8 cellular contexts compared by ENCODE assay signal in genomic region chr7:149741629-149742028, GRCh38. TPM values are rescaled to one million over a fixed set of nuclear protein-coding genes. Genes with fewer than 3 reads are reported as not detected.
DNase-seq lines count a peak whose midpoint lies in the region; ATAC-seq and TF ChIP-seq lines count a peak whose summit lies in the region.

No MANE protein-coding gene starts in this region.

- no peaks in the 10 kb centered on the region for H4K20me1 ChIP-seq in KMS-11 (ENCODE audit: insufficient read depth)

- peak overlapping the region; percentile 56 for H3K4me3 Mint-ChIP-seq in Calu3 (ENCODE audit: low read depth, unreplicated experiment)
- peak overlapping the region; percentile 65 for H3K4me3 Mint-ChIP-seq in activated T-helper 17 cell treated with anti-CD3 and anti-CD28 coated beads, Interleukin-2, amount 50 U/mL, for 72 hours

- no peaks in the 10 kb centered on the region for H3K36me3 ChIP-seq in KMS-11 (ENCODE audit: insufficient read depth)

- peaks cover 7% of the 10 kb centered on the region for H3K4me1 ChIP-seq in KMS-11 (ENCODE audit: low read depth, poor library complexity, severe bottlenecking)

- no peak overlapping the region for H3K27ac ChIP-seq in KMS-11

- peak overlapping the region; percentile 85 for H3K4me3 ChIP-seq in KMS-11 (IDR thresholded peaks at IDR 0.05; ENCODE audit: insufficient read depth, low read depth, low read length)

- TF ChIP-seq CTCF in Calu3 (IDR thresholded peaks at IDR 0.05; ENCODE audit: unreplicated experiment) (no peak), KMS-11 (conservative IDR thresholded peaks at IDR 0.05; ENCODE audit: low read depth, low read length) (no peak), GM13977 (IDR thresholded peaks at IDR 0.05; ENCODE audit: extremely low read depth, insufficient read depth, missing control alignments) (no peak)

- DNase-seq in Calu3 (peak; percentile 26), left lobe of liver (ENCODE audit: low spot score) (no peak), NOMO-1 treated with dmso at 0.1 percent for 144 hours (lab: John Stamatoyannopoulos, UW; ENCODE audit: unreplicated experiment) (no peak), iPS-NIHi11 (ENCODE audit: low spot score) (no peak), GM13977 (ENCODE audit: low spot score) (no peak), epidermal melanocyte (ENCODE audit: insufficient read length, low spot score) (no peak)

- BruUV-seq in Calu3 (replicated peaks; lab: Mats Ljungman, UMichigan), result no TSS peak

- in situ Hi-C loops in GM13977 (cut with MboI; ENCODE audit: low pct_unique_long_range_greater_than_20kb, low sequenced_read_pairs, unreplicated experiment), result loop anchor here (10.0 kb wide), 1 partner anchor 77 kb away; no protein-coding TSS in a partner anchor

- peak overlapping the region; percentile 98 for H2AFZ ChIP-seq in KMS-11 (ENCODE audit: low read depth)

- peak; percentile 37 for ATAC-seq in activated T-helper 17 cell treated with anti-CD3 and anti-CD28 coated beads, Interleukin-2, amount 50 U/mL, for 72 hours (replicated peaks)
- ATAC-seq in left lobe of liver, result peak; percentile 90

- no peaks in the 10 kb centered on the region for H3K9me3 Mint-ChIP-seq in Calu3 (ENCODE audit: low read depth, unreplicated experiment)
- no peaks in the 10 kb centered on the region for H3K9me3 Mint-ChIP-seq in activated T-helper 17 cell treated with anti-CD3 and anti-CD28 coated beads, Interleukin-2, amount 50 U/mL, for 72 hours

- H3K27ac Mint-ChIP-seq in Calu3 (ENCODE audit: unreplicated experiment), result peak overlapping the region; percentile 4
- H3K27ac Mint-ChIP-seq in activated T-helper 17 cell treated with anti-CD3 and anti-CD28 coated beads, Interleukin-2, amount 50 U/mL, for 72 hours, result peak overlapping the region; percentile 60

- H3K4me1 Mint-ChIP-seq in Calu3 (ENCODE audit: low read depth, unreplicated experiment), result peaks cover 8% of the 10 kb centered on the region
- H3K4me1 Mint-ChIP-seq in activated T-helper 17 cell treated with anti-CD3 and anti-CD28 coated beads, Interleukin-2, amount 50 U/mL, for 72 hours, result peaks cover 5% of the 10 kb centered on the region

- H3K79me2 ChIP-seq in KMS-11 (ENCODE audit: insufficient read depth, low read depth), result no peaks in the 10 kb centered on the region

- no peaks in the 10 kb centered on the region for H3K27me3 ChIP-seq in KMS-11 (ENCODE audit: insufficient read depth, low read depth)

- CTCF ChIA-PET in Calu3 (lab: Charles Lee), result interaction anchor here (0.6 to 3.2 kb wide), 12 partner anchors 9 to 1657 kb away, joined by 3 to 86 read pairs (median 3); a partner anchor contains a TSS

- H3K9ac ChIP-seq in KMS-11, result peak overlapping the region; percentile 52

- peak overlapping the region; percentile 93 for H3K4me2 ChIP-seq in KMS-11

- no peaks in the 10 kb centered on the region for H3K36me3 Mint-ChIP-seq in Calu3 (ENCODE audit: insufficient read depth, unreplicated experiment)
- H3K36me3 Mint-ChIP-seq in activated T-helper 17 cell treated with anti-CD3 and anti-CD28 coated beads, Interleukin-2, amount 50 U/mL, for 72 hours (ENCODE audit: low read depth), result no peaks in the 10 kb centered on the region

- H3K27me3 Mint-ChIP-seq in Calu3 (ENCODE audit: unreplicated experiment), result no peaks in the 10 kb centered on the region
- H3K27me3 Mint-ChIP-seq in activated T-helper 17 cell treated with anti-CD3 and anti-CD28 coated beads, Interleukin-2, amount 50 U/mL, for 72 hours, result peaks cover 10% of the 10 kb centered on the region

- intact Hi-C loops in Calu3 (cut with micrococcal nuclease; ENCODE audit: unreplicated experiment), result loop anchor here (1.0 to 5.0 kb wide), 3 partner anchors 72 to 114 kb away; no protein-coding TSS in a partner anchor

RNA-seq across cellular contexts. Expression of gene ZNF467, which starts 31.8 kb away (rescaled TPM):
- total RNA-seq in Calu3 (2022) (0.54 and 2.4 TPM in 2 replicates), left lobe of liver (18.9 TPM)
- under 1 TPM in 1 of 2 donors, not detected in 1; 0.42 TPM for total RNA-seq in activated T-helper 17 cell treated with anti-CD3 and anti-CD28 coated beads, Interleukin-2, amount 50 U/mL, for 72 hours
